In the genomic region with DNA sequence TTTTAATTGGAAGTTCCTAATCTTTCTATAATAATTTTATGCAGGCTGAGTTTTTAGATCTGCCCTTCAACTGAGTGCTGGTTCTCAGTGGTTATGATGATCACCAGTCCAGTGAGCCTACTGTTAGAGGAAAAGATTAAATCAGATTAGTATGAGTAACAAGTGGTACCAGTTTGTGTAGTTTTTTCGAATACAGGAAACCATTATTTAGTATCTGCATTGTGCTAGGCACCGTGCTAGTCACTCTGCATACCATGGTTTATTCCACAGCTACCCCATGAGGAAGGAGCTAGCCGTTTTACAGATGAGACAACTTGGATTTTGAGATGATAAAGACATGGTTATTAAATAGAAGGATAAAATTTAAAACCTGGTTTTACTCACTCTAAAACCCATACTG, we compare ENCODE assay signal across 28 cellular contexts.
"Had no signal": no experiment of that assay in that cellular context is flagged by ENCODE, and none has a peak within 500 bp of the region (broad histone marks: within the 10 kb centered on the region; RNA-seq: fewer than 3 reads in every experiment).

No MANE protein-coding gene starts in this region.

- H3K27me3 Mint-ChIP-seq: stimulated activated memory B cell treated with anti-CD40 and anti-IgM and Interleukin-4, amounts not matched to agents 10 μg/mL and 1 μg/mL and 100 μg/mL, for 72 hours; stimulated activated naive B cell treated with anti-CD40 and anti-IgM and Interleukin-4, amounts not matched to agents 10 μg/mL and 1 μg/mL and 100 μg/mL, for 72 hours; stimulated activated naive CD8-positive, alpha-beta T cell treated with anti-CD3 and anti-CD28 coated beads, Interleukin-15, amount 100 ng/mL, for 72 hours; stimulated activated naive CD8-positive, alpha-beta T cell treated with anti-CD3 and anti-CD28 coated beads, Interleukin-15, Interleukin-2, amounts not matched to agents 100 ng/mL and 50 ng/mL, for 24 hours; type B pancreatic cell had no signal

- DNase-seq: stimulated activated CD4-positive, alpha-beta T cell treated with anti-CD3 and anti-CD28 coated beads, Interleukin-2, amount 100 ng/mL, for 48 hours; stimulated activated CD4-positive, alpha-beta T cell treated with anti-CD3 and anti-CD28 coated beads, Interleukin-4, amount 100 ng/mL, for 1 hour; stimulated activated CD4-positive, alpha-beta T cell treated with anti-CD3 and anti-CD28 coated beads, Interleukin-4, amount 100 ng/mL, for 24 hours; stimulated activated CD4-positive, alpha-beta T cell treated with anti-CD3 and anti-CD28 coated beads, Interleukin-4, amount 100 ng/mL, for 4 hours; stimulated activated CD8-positive, alpha-beta memory T cell treated with anti-CD3 and anti-CD28 coated beads, Interleukin-4, amount 100 ng/mL, for 48 hours; stimulated activated naive B cell treated with anti-CD40 and anti-IgM and Interleukin-4, amounts not matched to agents 10 μg/mL and 1 μg/mL and 100 μg/mL, for 72 hours; stimulated activated naive CD4-positive, alpha-beta T cell; stimulated activated naive CD4-positive, alpha-beta T cell treated with Interleukin-2 at 50 U/mL for 16 hours; stimulated activated naive CD8-positive, alpha-beta T cell treated with anti-CD3 and anti-CD28 coated beads, Interleukin-15, amount 100 ng/mL, for 72 hours; stimulated activated naive CD8-positive, alpha-beta T cell treated with anti-CD3 and anti-CD28 coated beads, Interleukin-15, Interleukin-2, amounts not matched to agents 100 U/mL and 50 U/mL, for 24 hours; stomach; substantia nigra; testis; thyroid gland; tibial artery; transverse colon; trophoblast cell; upper lobe of left lung; upper lobe of right lung; uterus had no signal

- H3K9me3 Mint-ChIP-seq: stimulated activated effector memory CD8-positive, alpha-beta T cell treated with anti-CD3 and anti-CD28 coated beads, Interleukin-12 subunit alpha, Interleukin-12 subunit beta, amount 100 ng/mL, for 72 hours; stimulated activated memory B cell treated with anti-CD40 and anti-IgM and Interleukin-4, amounts not matched to agents 10 μg/mL and 1 μg/mL and 100 μg/mL, for 72 hours; stimulated activated naive B cell treated with anti-CD40 and anti-IgM and Interleukin-4, amounts not matched to agents 10 μg/mL and 1 μg/mL and 100 μg/mL, for 72 hours; stimulated activated naive CD8-positive, alpha-beta T cell treated with anti-CD3 and anti-CD28 coated beads, Interleukin-15, amount 100 ng/mL, for 72 hours; stimulated activated naive CD8-positive, alpha-beta T cell treated with anti-CD3 and anti-CD28 coated beads, Interleukin-15, Interleukin-2, amounts not matched to agents 100 ng/mL and 50 ng/mL, for 24 hours; type B pancreatic cell had no signal

- H3K9me3 ChIP-seq: stomach, suprapubic skin, testis, thoracic aorta, thyroid gland, tibial artery, tibial nerve, transverse colon, upper lobe of left lung, upper lobe of right lung, uterus, vagina had no signal

- H3K4me3 Mint-ChIP-seq: stimulated activated effector memory CD8-positive, alpha-beta T cell treated with anti-CD3 and anti-CD28 coated beads, Interleukin-12 subunit alpha, Interleukin-12 subunit beta, amount 100 ng/mL, for 72 hours; stimulated activated memory B cell treated with anti-CD40 and anti-IgM and Interleukin-4, amounts not matched to agents 10 μg/mL and 1 μg/mL and 100 μg/mL, for 72 hours; stimulated activated naive B cell treated with anti-CD40 and anti-IgM and Interleukin-4, amounts not matched to agents 10 μg/mL and 1 μg/mL and 100 μg/mL, for 72 hours; stimulated activated naive CD8-positive, alpha-beta T cell treated with anti-CD3 and anti-CD28 coated beads, Interleukin-15, amount 100 ng/mL, for 72 hours; stimulated activated naive CD8-positive, alpha-beta T cell treated with anti-CD3 and anti-CD28 coated beads, Interleukin-15, Interleukin-2, amounts not matched to agents 100 ng/mL and 50 ng/mL, for 24 hours; type B pancreatic cell had no signal

- ATAC-seq: stimulated activated effector memory CD8-positive, alpha-beta T cell treated with anti-CD3 and anti-CD28 coated beads, Interleukin-12 subunit alpha, Interleukin-12 subunit beta, amount 100 ng/mL, for 72 hours; stimulated activated memory B cell treated with anti-CD40 and anti-IgM and Interleukin-4, amounts not matched to agents 10 μg/mL and 1 μg/mL and 100 μg/mL, for 72 hours; stimulated activated naive B cell treated with anti-CD40 and anti-IgM and Interleukin-4, amounts not matched to agents 10 μg/mL and 1 μg/mL and 100 μg/mL, for 72 hours; stimulated activated naive CD8-positive, alpha-beta T cell treated with anti-CD3 and anti-CD28 coated beads, Interleukin-15, amount 100 ng/mL, for 72 hours; stimulated activated naive CD8-positive, alpha-beta T cell treated with anti-CD3 and anti-CD28 coated beads, Interleukin-15, Interleukin-2, amounts not matched to agents 100 U/mL and 50 U/mL, for 24 hours; upper lobe of right lung had no signal

- H3K27ac Mint-ChIP-seq: stimulated activated memory B cell treated with anti-CD40 and anti-IgM and Interleukin-4, amounts not matched to agents 10 μg/mL and 1 μg/mL and 100 μg/mL, for 72 hours; stimulated activated naive B cell treated with anti-CD40 and anti-IgM and Interleukin-4, amounts not matched to agents 10 μg/mL and 1 μg/mL and 100 μg/mL, for 72 hours; stimulated activated naive CD8-positive, alpha-beta T cell treated with anti-CD3 and anti-CD28 coated beads, Interleukin-15, Interleukin-2, amounts not matched to agents 100 ng/mL and 50 ng/mL, for 24 hours; type B pancreatic cell had no signal
